In genomic region chr12:125075-125474, GRCh38 we compare ENCODE assay signal across 1 cellular context.
TF ChIP-seq lines count a peak whose summit lies in the region.

No MANE protein-coding gene starts in this region.

TF ChIP-seq in K562, 482 proteins besides CTCF, POLR2A, EP300 and RAD21:
- TF ChIP-seq ZNF766 (CRISPR knock-in tag; conservative IDR thresholded peaks at IDR 0.05) (no peak), RBM25 (IDR thresholded peaks at IDR 0.05; ENCODE audit: low read depth, low read length, severe bottlenecking) (peak; percentile 21)
